Comparison of ENCODE assay signal across 8 cellular contexts in the genomic region with DNA sequence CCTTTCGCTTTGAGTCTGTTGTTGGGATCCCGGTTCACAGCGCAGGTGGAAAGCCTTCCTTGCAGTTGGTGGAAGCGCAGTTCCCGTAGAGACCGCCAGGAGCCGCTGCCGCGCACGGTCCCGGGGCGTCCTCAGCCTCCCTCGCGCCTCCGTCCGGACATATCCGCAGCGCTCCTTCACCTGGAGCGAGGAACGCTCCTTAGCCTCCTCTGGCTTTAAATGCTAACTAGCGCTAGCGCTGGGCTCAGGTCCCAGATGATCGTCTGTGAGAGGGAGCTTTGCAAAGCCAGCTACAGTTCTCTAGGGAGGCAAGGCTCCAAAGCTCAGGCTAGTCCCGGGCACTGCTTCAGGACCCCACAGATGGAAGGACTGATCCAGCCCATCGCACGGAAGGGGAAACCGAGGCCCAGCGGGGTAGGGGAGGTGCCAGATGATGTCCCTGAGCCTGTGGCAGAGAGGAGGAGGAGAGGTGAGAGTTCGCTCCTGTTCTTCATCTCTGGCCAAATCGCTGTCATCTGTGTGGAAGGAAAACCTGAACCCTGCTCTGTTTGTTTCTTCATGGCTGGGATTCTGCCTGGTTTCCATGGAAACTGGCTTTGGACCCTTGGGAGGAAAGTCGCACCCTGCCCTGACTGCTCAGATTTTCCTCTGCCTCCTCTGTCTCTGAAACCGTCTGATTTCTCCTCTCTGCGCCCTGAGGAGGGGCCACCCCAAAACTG. TPM values are rescaled to one million over a fixed set of nuclear protein-coding genes. Genes with fewer than 3 reads are reported as not detected.
DNase-seq lines count a peak whose midpoint lies in the region; ATAC-seq and TF ChIP-seq lines count a peak whose summit lies in the region.

No MANE protein-coding gene starts in this region.

- peaks cover 6% of the 10 kb centered on the region for H3K27me3 ChIP-seq in lower lobe of right lung (ENCODE audit: low read depth)

- H3K9me3 ChIP-seq in lower lobe of right lung: no peaks in the 10 kb centered on the region

- no peak for DNase-seq in AG09309 (ENCODE audit: low read depth)
- peak; percentile 18 for DNase-seq in NCI-H446 treated with DMSO at 0.1 percent for 48 hours (lab: John Stamatoyannopoulos, UW)
- peak; percentile 64 to 71 for DNase-seq in activated CD4-positive, alpha-beta T cell treated with anti-CD3 and anti-CD28 coated beads, Interleukin-2, amount 50 U/mL, for 24 hours (ENCODE audit: low read depth in 1 of 2, low spot score in 1 of 2)
- peak; percentile 38 for DNase-seq in dedifferentiated amniotic fluid mesenchymal stem cell (ENCODE audit: extremely low spot score)
- DNase-seq in lower lobe of right lung: peak; percentile 90
- peak; percentile 42 to 83 (median 64) for DNase-seq in stimulated activated CD4-positive, alpha-beta T cell treated with anti-CD3 and anti-CD28 coated beads, TNF-alpha, amount 100 ng/mL, for 1 hour (ENCODE audit: low read depth in 3 of 3, low spot score in 1 of 3)

- H3K27ac ChIP-seq in lower lobe of right lung: no peak overlapping the region

- H3K4me1 ChIP-seq in lower lobe of right lung: peaks cover 11% of the 10 kb centered on the region

- TF ChIP-seq CTCF in AG09309 (IDR thresholded peaks at IDR 0.05; ENCODE audit: control insufficient read depth, insufficient read depth, low read depth, low read length, missing control alignments) (peak; percentile 99), lower lobe of right lung (IDR thresholded peaks at IDR 0.05) (peak; percentile 99)

- intact Hi-C loops in lower lobe of right lung (cut with DNase I): no loop called here

- ATAC-seq in GM18868 (IDR thresholded peaks at IDR 0.05; ENCODE audit: unreplicated experiment): peak; percentile 88
- peak; percentile 90 for ATAC-seq in HG03108 (IDR thresholded peaks at IDR 0.05; ENCODE audit: unreplicated experiment)
- peak; percentile 93 to 95 for ATAC-seq in lower lobe of right lung

- H3K4me3 ChIP-seq in AG09309 (ENCODE audit: control insufficient read depth, low read depth, low read length) (no peak overlapping the region), lower lobe of right lung (peak overlapping the region; percentile 15)

- no peaks in the 10 kb centered on the region for H3K36me3 ChIP-seq in lower lobe of right lung

RNA-seq across cellular contexts. Expression of gene COL15A1, which starts 31.4 kb away (rescaled TPM):
- total RNA-seq in lower lobe of right lung: 8.0 TPM
